In the genomic region with DNA sequence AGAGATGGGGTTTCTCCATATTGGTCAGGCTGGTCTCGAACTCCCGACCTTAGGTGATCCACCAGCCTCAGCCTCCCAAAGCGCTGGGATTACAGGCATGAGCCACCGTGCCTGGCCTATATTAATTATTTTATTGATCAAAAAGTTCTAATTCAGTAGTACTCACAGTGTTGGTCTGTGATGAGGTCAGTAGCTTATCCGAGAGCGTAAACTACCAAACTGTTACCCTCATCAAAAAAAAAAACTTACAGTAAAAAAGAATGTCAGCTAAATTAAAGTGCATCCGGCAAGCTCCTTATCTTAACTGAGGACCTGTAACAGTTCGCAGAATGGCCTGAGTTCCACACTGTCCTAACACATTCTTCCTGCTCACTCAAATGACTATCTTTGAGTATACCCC, we compare ENCODE assay signal across 34 cellular contexts.
"Had no signal": no experiment of that assay in that cellular context is flagged by ENCODE, and none has a peak within 500 bp of the region (broad histone marks: within the 10 kb centered on the region; RNA-seq: fewer than 3 reads in every experiment).

No MANE protein-coding gene starts in this region.

- H3K27me3 ChIP-seq: MG63 had no signal

- H3K9me3 ChIP-seq: MG63 had no signal

- DNase-seq: Karpas-422, Kasumi-1, MG63, MM.1S, MV-4-11, NCI-H1048, NCI-H1092, NCI-H1092 treated with DMSO at 0.1 percent for 48 hours, NCI-H1105, NCI-H1105 treated with DMSO at 0.1 percent for 48 hours, NCI-H1417, NCI-H1417 treated with DMSO at 0.1 percent for 48 hours, NCI-H1436, NCI-H1436 treated with DMSO at 0.1 percent for 48 hours, NCI-H146, NCI-H1694, NCI-H1694 treated with DMSO at 0.1 percent for 48 hours, NCI-H187, NCI-H187 treated with DMSO at 0.1 percent for 48 hours, NCI-H1930, NCI-H2029, NCI-H2029 treated with DMSO at 0.1 percent for 48 hours, NCI-H2081, NCI-H2081 treated with DMSO at 0.1 percent for 48 hours, NCI-H2107, NCI-H2171 treated with DMSO at 0.1 percent for 48 hours, NCI-H2227 treated with DMSO at 0.1 percent for 48 hours, NCI-H226, NCI-H345, NCI-H446, NCI-H446 treated with DMSO at 0.1 percent for 48 hours, NCI-H510A, NCI-H510A treated with DMSO at 0.1 percent for 48 hours, NCI-H524 had no signal

- H3K36me3 ChIP-seq: MG63 had no signal

- H3K4me3 ChIP-seq: MG63 had no signal
